7 cellular contexts compared by ENCODE assay signal in genomic region chr1:46131093-46131492, GRCh38.
DNase-seq lines count a peak whose midpoint lies in the region; ATAC-seq and TF ChIP-seq lines count a peak whose summit lies in the region.

No MANE protein-coding gene starts in this region.

- H3K36me3 ChIP-seq in duodenal mucosa (ENCODE audit: control insufficient read depth in 1 of 2, insufficient read depth in 2 of 2, low read length in 2 of 2) = no peaks in the 10 kb centered on the region

- no peak for TF ChIP-seq CTCF in NB4 (IDR thresholded peaks at IDR 0.05; ENCODE audit: low read depth, low read length)

- TF ChIP-seq POLR2A in NB4 (IDR thresholded peaks at IDR 0.05; ENCODE audit: extremely low read depth, insufficient read length) = no peak

- H3K27ac ChIP-seq in duodenal mucosa (ENCODE audit: low read depth, low read length) = no peak overlapping the region

- H3K4me3 ChIP-seq in NB4 (ENCODE audit: low read depth, low read length) (peak overlapping the region; percentile 79), duodenal mucosa (ENCODE audit: low read depth in 1 of 2, low read length in 2 of 2) (peak overlapping the region; percentile 84 to 94)

- peaks cover 7 to 30% of the 10 kb centered on the region in 2 donors for H3K4me1 ChIP-seq in duodenal mucosa (ENCODE audit: control insufficient read depth in 1 of 2, insufficient read depth in 2 of 2, low read length in 2 of 2)

- peak overlapping the region in 1 of 2 donors; percentile 5 for H3K9ac ChIP-seq in duodenal mucosa (ENCODE audit: low read depth in 1 of 2, low read length in 2 of 2)

- ATAC-seq in GM21423 (IDR thresholded peaks at IDR 0.05; ENCODE audit: unreplicated experiment) = no peak

- peak; percentile 11 for DNase-seq in GM03348 (ENCODE audit: low spot score)
- DNase-seq in NB4 (ENCODE audit: low read depth) = no peak
- DNase-seq in pons (ENCODE audit: low spot score) = peak; percentile 30
- no peak for DNase-seq in anterior cingulate cortex (lab: John Stamatoyannopoulos, UW)
- no peak for DNase-seq in SW 1271 (lab: John Stamatoyannopoulos, UW)

- no peaks in the 10 kb centered on the region for H3K9me3 ChIP-seq in duodenal mucosa (ENCODE audit: control insufficient read depth in 1 of 2, low read length in 2 of 2)

- H3K27me3 ChIP-seq in duodenal mucosa (ENCODE audit: control insufficient read depth in 1 of 2, insufficient read depth in 2 of 2, low read length in 2 of 2) = peaks cover 0 to 3% of the 10 kb centered on the region in 2 donors

Comparison
In these comparisons a context has a peak if more than half of its experiments do, and no peak if none do; other contexts are left out.
1. DNase-seq: peak in GM03348 (single experiment) and pons (single experiment); none in NB4 (single experiment), anterior cingulate cortex (0 of 58) and SW 1271 (0 of 2).